22 cellular contexts compared by ENCODE assay signal in the genomic region with DNA sequence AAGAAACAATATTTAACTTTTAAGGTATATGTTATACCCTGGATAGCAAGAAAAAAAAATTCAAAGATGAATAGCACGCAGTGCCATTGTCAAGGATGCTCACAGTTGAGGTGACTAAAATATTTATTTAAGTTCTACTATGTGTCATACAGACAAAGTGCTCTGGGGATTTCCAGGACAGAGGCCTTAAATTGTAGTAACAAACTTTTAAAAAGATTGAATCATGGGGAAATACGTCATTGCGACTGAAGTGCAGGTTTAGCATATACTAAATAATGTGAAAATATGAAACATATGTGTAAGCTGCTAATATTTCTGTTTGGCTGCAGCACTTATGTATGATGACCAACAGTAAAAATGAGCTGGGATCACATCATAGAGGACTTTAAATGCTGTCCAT.
"Had no signal": no experiment of that assay in that cellular context is flagged by ENCODE, and none has a peak within 500 bp of the region (broad histone marks: within the 10 kb centered on the region; RNA-seq: fewer than 3 reads in every experiment).

No MANE protein-coding gene starts in this region.

- H2AFZ ChIP-seq: hepatocyte had no signal

- ATAC-seq: activated CD8-positive, alpha-beta memory T cell treated with anti-CD3 and anti-CD28 coated beads, Interleukin-2, amount 10 ng/mL, durations not matched to agents 7 days and 5 days; activated CD8-positive, alpha-beta T cell treated with anti-CD3 and anti-CD28 coated beads, Interleukin-2, amount 10 ng/mL, durations not matched to agents 7 days and 5 days; activated T-cell treated with anti-CD3 and anti-CD28 coated beads, Interleukin-2, amount 50 U/mL, for 72 hours; esophagus mucosa; gastrocnemius medialis; mucosa of descending colon; right cardiac atrium; stimulated activated naive CD8-positive, alpha-beta T cell treated with anti-CD3 and anti-CD28 coated beads, Interleukin-15, Interleukin-2, amounts not matched to agents 100 U/mL and 50 U/mL, for 24 hours had no signal

- H3K36me3 ChIP-seq: gastrocnemius medialis, left ventricle myocardium inferior, transverse colon had no signal

- H3K36me3 Mint-ChIP-seq: activated CD8-positive, alpha-beta memory T cell treated with anti-CD3 and anti-CD28 coated beads, Interleukin-2, amount 10 ng/mL, durations not matched to agents 7 days and 5 days; activated naive CD8-positive, alpha-beta T cell treated with anti-CD3 and anti-CD28 coated beads for 36 hours had no signal

- H3K27me3 Mint-ChIP-seq: activated B cell treated with CpG ODN at 0.5 μM for 24 hours; activated CD8-positive, alpha-beta memory T cell treated with anti-CD3 and anti-CD28 coated beads, Interleukin-2, amount 10 ng/mL, durations not matched to agents 7 days and 5 days; activated naive CD8-positive, alpha-beta T cell treated with anti-CD3 and anti-CD28 coated beads for 36 hours had no signal

- H3K9me3 Mint-ChIP-seq: nephron had no signal

- H3K79me2 ChIP-seq: hepatocyte had no signal

- H3K27ac Mint-ChIP-seq: activated B cell treated with CpG ODN at 0.5 μM for 24 hours; activated CD8-positive, alpha-beta memory T cell treated with anti-CD3 and anti-CD28 coated beads, Interleukin-2, amount 10 ng/mL, durations not matched to agents 7 days and 5 days; activated CD8-positive, alpha-beta T cell treated with anti-CD3 and anti-CD28 coated beads, Interleukin-2, amount 10 ng/mL, durations not matched to agents 7 days and 5 days; activated naive CD8-positive, alpha-beta T cell treated with anti-CD3 and anti-CD28 coated beads for 36 hours; activated T-cell treated with anti-CD3 and anti-CD28 coated beads, Interleukin-2, amount 50 U/mL, for 72 hours; nephron had no signal

- DNase-seq: activated B cell treated with CpG ODN at 0.5 μM for 24 hours; activated CD8-positive, alpha-beta memory T cell treated with anti-CD3 and anti-CD28 coated beads, Interleukin-2, amount 10 ng/mL, durations not matched to agents 7 days and 5 days; activated CD8-positive, alpha-beta T cell treated with anti-CD3 and anti-CD28 coated beads, Interleukin-2, amount 10 ng/mL, durations not matched to agents 7 days and 5 days; activated naive CD4-positive, alpha-beta T cell; activated naive CD8-positive, alpha-beta T cell treated with anti-CD3 and anti-CD28 coated beads for 36 hours; activated T-cell treated with anti-CD3 and anti-CD28 coated beads, Interleukin-2, amount 50 U/mL, for 72 hours; central memory CD4-positive, alpha-beta T cell; gastrocnemius medialis; islet precursor cell; left ventricle myocardium inferior; mucosa of descending colon; posterior cingulate gyrus; right cardiac atrium; stimulated activated CD4-positive, alpha-beta T cell treated with anti-CD3 and anti-CD28 coated beads, Interleukin-2, amount 100 ng/mL, for 48 hours; stimulated activated naive CD8-positive, alpha-beta T cell treated with anti-CD3 and anti-CD28 coated beads, Interleukin-15, Interleukin-2, amounts not matched to agents 100 U/mL and 50 U/mL, for 24 hours; T-helper 2 cell; testis; transverse colon had no signal

- H3K9me3 ChIP-seq: gastrocnemius medialis, left ventricle myocardium inferior, testis, transverse colon had no signal

- H3K4me1 ChIP-seq: gastrocnemius medialis, left ventricle myocardium inferior, testis, transverse colon had no signal

- H3K4me3 Mint-ChIP-seq: activated B cell treated with CpG ODN at 0.5 μM for 24 hours; activated CD8-positive, alpha-beta memory T cell treated with anti-CD3 and anti-CD28 coated beads, Interleukin-2, amount 10 ng/mL, durations not matched to agents 7 days and 5 days; activated CD8-positive, alpha-beta T cell treated with anti-CD3 and anti-CD28 coated beads, Interleukin-2, amount 10 ng/mL, durations not matched to agents 7 days and 5 days; activated naive CD8-positive, alpha-beta T cell treated with anti-CD3 and anti-CD28 coated beads for 36 hours; activated T-cell treated with anti-CD3 and anti-CD28 coated beads, Interleukin-2, amount 50 U/mL, for 72 hours; nephron had no signal

- H3K4me2 ChIP-seq: hepatocyte had no signal

- H3K27ac ChIP-seq: gastrocnemius medialis, hepatocyte, left ventricle myocardium inferior, testis, transverse colon had no signal

- H3K4me3 ChIP-seq: gastrocnemius medialis, hepatocyte, left ventricle myocardium inferior, lung, mucosa of descending colon, testis, transverse colon had no signal

- H3K27me3 ChIP-seq: gastrocnemius medialis, hepatocyte, testis, transverse colon had no signal

- H3K4me1 Mint-ChIP-seq: activated B cell treated with CpG ODN at 0.5 μM for 24 hours; activated CD8-positive, alpha-beta memory T cell treated with anti-CD3 and anti-CD28 coated beads, Interleukin-2, amount 10 ng/mL, durations not matched to agents 7 days and 5 days; activated naive CD8-positive, alpha-beta T cell treated with anti-CD3 and anti-CD28 coated beads for 36 hours; nephron had no signal
